ENCODE assay signal across 21 cellular contexts in the genomic region with DNA sequence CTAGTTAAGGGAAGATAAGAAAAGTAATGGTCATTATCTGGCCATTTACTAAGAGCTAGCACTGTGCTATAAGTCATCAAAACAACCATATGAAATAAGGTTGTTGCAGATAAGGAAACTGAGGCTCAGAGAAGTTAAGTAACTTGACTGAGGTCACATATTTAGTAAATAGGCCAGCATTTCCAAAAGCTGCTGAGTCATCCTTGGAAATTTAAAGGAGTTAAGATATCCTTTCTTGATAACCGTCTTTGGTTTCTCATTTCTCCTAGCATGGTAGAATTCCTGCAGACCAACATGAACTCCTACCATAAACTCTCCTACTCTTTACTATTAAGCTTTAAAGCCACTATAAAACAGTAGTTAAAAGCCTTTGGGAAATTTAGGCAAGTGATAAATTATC.
"Had no signal": no experiment of that assay in that cellular context is flagged by ENCODE, and none has a peak within 500 bp of the region (broad histone marks: within the 10 kb centered on the region; RNA-seq: fewer than 3 reads in every experiment).

No MANE protein-coding gene starts in this region.

- H3K4me3 Mint-ChIP-seq: mesothelial cell of epicardium; naive B cell; natural killer cell treated with Interleukin-12 subunit alpha and Interleukin-12 subunit beta and Interleukin-15 and Interleukin-18, amount 100 ng/mL, for 72 hours; neural crest cell; stimulated activated effector memory CD8-positive, alpha-beta T cell treated with anti-CD3 and anti-CD28 coated beads, Interleukin-12 subunit alpha, Interleukin-12 subunit beta, amount 100 ng/mL, for 72 hours had no signal

- H3K4me1 ChIP-seq: gastrocnemius medialis, lower lobe of right lung, pancreas, thyroid gland, vagina had no signal

- H3K36me3 ChIP-seq: gastrocnemius medialis, lower lobe of right lung, neutrophil, pancreas, stomach, thyroid gland, vagina had no signal

- H3K27me3 Mint-ChIP-seq: naive B cell; natural killer cell treated with Interleukin-12 subunit alpha and Interleukin-12 subunit beta and Interleukin-15 and Interleukin-18, amount 100 ng/mL, for 72 hours had no signal

- H3K4me3 ChIP-seq: gastrocnemius medialis, lower lobe of right lung, mucosa of descending colon, pancreas, stomach, thyroid gland, vagina had no signal

- FAIRE-seq: keratinocyte, pancreas had no signal

- H3K9me3 Mint-ChIP-seq: neural crest cell had no signal

- H3K9me3 ChIP-seq: gastrocnemius medialis, lower lobe of right lung, mucosa of descending colon, neutrophil, pancreas, stomach, thyroid gland, vagina had no signal

- H3K27ac ChIP-seq: gastrocnemius medialis, lower lobe of right lung, neutrophil, pancreas, stomach, thyroid gland, vagina had no signal

- H3K27ac Mint-ChIP-seq: mesothelial cell of epicardium; naive B cell; natural killer cell treated with Interleukin-12 subunit alpha and Interleukin-12 subunit beta and Interleukin-15 and Interleukin-18, amount 100 ng/mL, for 72 hours; progenitor cell of endocrine pancreas; stimulated activated effector memory CD8-positive, alpha-beta T cell treated with anti-CD3 and anti-CD28 coated beads, Interleukin-12 subunit alpha, Interleukin-12 subunit beta, amount 100 ng/mL, for 72 hours had no signal

- DNase-seq: cortex of kidney; gastrocnemius medialis; head of caudate nucleus; left ventricle myocardium superior; lower lobe of right lung; mucosa of descending colon; naive B cell; pancreas; stimulated activated CD4-positive, alpha-beta T cell treated with anti-CD3 and anti-CD28 coated beads, Interleukin-2, amount 100 ng/mL, for 24 hours; stimulated activated CD4-positive, alpha-beta T cell treated with anti-CD3 and anti-CD28 coated beads, Interleukin-4, amount 100 ng/mL, for 24 hours; stimulated activated naive CD4-positive, alpha-beta T cell treated with Interleukin-2 at 50 U/mL for 16 hours; stomach; thyroid gland had no signal

- H3K36me3 Mint-ChIP-seq: mesothelial cell of epicardium; naive B cell; natural killer cell treated with Interleukin-12 subunit alpha and Interleukin-12 subunit beta and Interleukin-15 and Interleukin-18, amount 100 ng/mL, for 72 hours; stimulated activated effector memory CD8-positive, alpha-beta T cell treated with anti-CD3 and anti-CD28 coated beads, Interleukin-12 subunit alpha, Interleukin-12 subunit beta, amount 100 ng/mL, for 72 hours had no signal

- H3K27me3 ChIP-seq: gastrocnemius medialis, neutrophil, pancreas, stomach, thyroid gland, vagina had no signal

- H3K4me1 Mint-ChIP-seq: naive B cell; neural crest cell; stimulated activated effector memory CD8-positive, alpha-beta T cell treated with anti-CD3 and anti-CD28 coated beads, Interleukin-12 subunit alpha, Interleukin-12 subunit beta, amount 100 ng/mL, for 72 hours had no signal

- ATAC-seq: gastrocnemius medialis; left ventricle myocardium superior; lower lobe of right lung; mucosa of descending colon; natural killer cell treated with Interleukin-12 subunit alpha and Interleukin-12 subunit beta and Interleukin-15 and Interleukin-18, amount 100 ng/mL, for 72 hours; pancreas; stimulated activated effector memory CD8-positive, alpha-beta T cell treated with anti-CD3 and anti-CD28 coated beads, Interleukin-12 subunit alpha, Interleukin-12 subunit beta, amount 100 ng/mL, for 72 hours had no signal
